Comparison of ENCODE assay signal across 8 cellular contexts in genomic region chrX:40175416-40176255, GRCh38.
DNase-seq lines count a peak whose midpoint lies in the region; TF ChIP-seq lines count a peak whose summit lies in the region.

No MANE protein-coding gene starts in this region.

- H2BK5ac ChIP-seq in trophoblast cell (ENCODE audit: low read depth, low read length, poor library complexity): no peak overlapping the region

- peak overlapping the region; percentile 13 for H2BK120ac ChIP-seq in trophoblast cell (ENCODE audit: insufficient read depth, low read length, poor library complexity)

- peak overlapping the region; percentile 69 for H4K8ac ChIP-seq in trophoblast cell (ENCODE audit: low read depth, low read length)

- TF ChIP-seq CTCF in HL-60 (IDR thresholded peaks at IDR 0.05; ENCODE audit: insufficient read depth, low read length): no peak
- no peak for TF ChIP-seq CTCF in vagina (IDR thresholded peaks at IDR 0.05)

- H3K4ac ChIP-seq in trophoblast cell (ENCODE audit: low read depth, low read length): no peak overlapping the region

- H3K27ac ChIP-seq in HL-60 (replicated peaks): peak overlapping the region; percentile 99
- no peak overlapping the region for H3K27ac ChIP-seq in trophoblast cell (ENCODE audit: low read depth, low read length)
- H3K27ac ChIP-seq in vagina: peak overlapping the region; percentile 80

- H2AK5ac ChIP-seq in trophoblast cell (ENCODE audit: low read length): no peak overlapping the region

- no peak for TF ChIP-seq POLR2A in vagina (IDR thresholded peaks at IDR 0.05)

- no CpG with 5 or more reads among the region's 71 CpGs for WGBS in trophoblast cell (ENCODE audit: extremely low coverage, insufficient coverage, insufficient read length)

- no peak overlapping the region for H3K9ac ChIP-seq in trophoblast cell (ENCODE audit: low read length)

- no peaks in the 10 kb centered on the region for H3K79me2 ChIP-seq in trophoblast cell (ENCODE audit: control insufficient read depth, insufficient read depth, low read length, poor library complexity)

- peak overlapping the region; percentile 11 for H2AFZ ChIP-seq in trophoblast cell (ENCODE audit: insufficient read depth, low read length, poor library complexity)

- H4K91ac ChIP-seq in trophoblast cell (ENCODE audit: low read depth, low read length): peak overlapping the region; percentile 67

- peak overlapping the region; percentile 54 for H3K14ac ChIP-seq in trophoblast cell (ENCODE audit: low read length)

- H3K23ac ChIP-seq in trophoblast cell (ENCODE audit: low read length): no peak overlapping the region

- peak overlapping the region; percentile 64 for H4K12ac ChIP-seq in trophoblast cell (ENCODE audit: low read depth, low read length)

- peak overlapping the region; percentile 54 for H3K18ac ChIP-seq in trophoblast cell (ENCODE audit: low read length)

- H3K4me3 ChIP-seq in HL-60 (replicated peaks; ENCODE audit: insufficient read depth, low read length) (peak overlapping the region; percentile 27), trophoblast cell (ENCODE audit: low read depth, low read length) (peak overlapping the region; percentile 69), vagina (peak overlapping the region; percentile 54 to 59)

- no peak overlapping the region for H2BK12ac ChIP-seq in trophoblast cell (ENCODE audit: low read length)

- H3K4me1 ChIP-seq in trophoblast cell (ENCODE audit: control insufficient read depth in 1 of 2, insufficient read depth in 2 of 2, low read length in 2 of 2) (peaks cover 12 to 30% of the 10 kb centered on the region in 2 experiments), vagina (peaks cover 29% of the 10 kb centered on the region)

- H3K36me3 ChIP-seq in trophoblast cell (ENCODE audit: control insufficient read depth in 1 of 2, insufficient read depth in 2 of 2, low read length in 2 of 2) (no peaks in the 10 kb centered on the region), vagina (no peaks in the 10 kb centered on the region)

- intact Hi-C loops in head of caudate nucleus (cut with DNase I) (loop anchor here (5.0 kb wide), 1 partner anchor 68 kb away; no protein-coding TSS in a partner anchor), vagina (cut with DNase I) (no loop called here)

- H3K4me2 ChIP-seq in trophoblast cell (ENCODE audit: low read length): peak overlapping the region; percentile 94

- H3K27me3 ChIP-seq in HL-60 (ENCODE audit: insufficient read depth, poor library complexity, severe bottlenecking): peaks cover 4% of the 10 kb centered on the region
- H3K27me3 ChIP-seq in trophoblast cell (ENCODE audit: insufficient read depth, low read length): peaks cover 3% of the 10 kb centered on the region
- H3K27me3 ChIP-seq in vagina: no peaks in the 10 kb centered on the region

- H3K9me3 ChIP-seq in trophoblast cell (ENCODE audit: insufficient read depth, low read depth, low read length) (no peaks in the 10 kb centered on the region), vagina (no peaks in the 10 kb centered on the region)

- DNase-seq in NK-92 treated with Interleukin-12 subunit alpha and Interleukin-12 subunit beta, amount 100 ng/mL, for 24 hours (lab: John Stamatoyannopoulos, UW): peak; percentile 70
- DNase-seq in NK-92 (lab: John Stamatoyannopoulos, UW; ENCODE audit: unreplicated experiment) (no peak), HL-60 (ENCODE audit: low read depth in 1 of 2, low spot score in 1 of 2) (peak; percentile 83 to 89), SIG-M5 (lab: John Stamatoyannopoulos, UW) (peak; percentile 50), head of caudate nucleus (peak in 37 of 42 donors; percentile 42 to 79 (median 60)), trophoblast cell (peak; percentile 25 to 72), vagina (ENCODE audit: extremely low spot score in 2 of 2) (peak in 1 of 2 donors; percentile 84)
- DNase-seq in activated naive CD4-positive, alpha-beta T cell treated with Interleukin-2 at 50 U/mL for 16 hours: peak; percentile 73

- H3K79me1 ChIP-seq in trophoblast cell (ENCODE audit: low read length): peaks cover 18% of the 10 kb centered on the region
